10 cellular contexts compared by ENCODE assay signal in genomic region chr2:238024986-238025385, GRCh38. TPM values are rescaled to one million over a fixed set of nuclear protein-coding genes. Genes with fewer than 3 reads are reported as not detected.
DNase-seq lines count a peak whose midpoint lies in the region; TF ChIP-seq lines count a peak whose summit lies in the region.
"Had no signal": no experiment of that assay in that cellular context is flagged by ENCODE, and none has a peak within 500 bp of the region (broad histone marks: within the 10 kb centered on the region; RNA-seq: fewer than 3 reads in every experiment).

No MANE protein-coding gene starts in this region.

- CTCF ChIA-PET in activated CD4-positive, alpha-beta T cell treated with anti-CD3 and anti-CD28 coated beads, Interleukin-2, amount 10 ng/mL, durations not matched to agents 7 days and 5 days (lab: Charles Lee), result no interaction called here
- CTCF ChIA-PET in activated naive CD4-positive, alpha-beta T cell treated with anti-CD3 and anti-CD28 coated beads, Interleukin-2, amount 10 ng/mL, durations not matched to agents 7 days and 5 days (lab: Charles Lee), result no interaction called here

- DNase-seq in activated CD4-positive, alpha-beta T cell treated with anti-CD3 and anti-CD28 coated beads, Interleukin-2, amount 10 ng/mL, durations not matched to agents 7 days and 5 days, result peak; percentile 19
- no peak for DNase-seq in activated CD4-positive, alpha-beta T cell treated with anti-CD3 and anti-CD28 coated beads, Interleukin-2, amount 50 U/mL, for 1 hour
- DNase-seq in activated naive CD4-positive, alpha-beta T cell treated with anti-CD3 and anti-CD28 coated beads, Interleukin-2, amount 10 ng/mL, durations not matched to agents 7 days and 5 days, result peak; percentile 25
- DNase-seq in mesothelial cell of epicardium (ENCODE audit: low spot score in 2 of 2, unreplicated experiment in 2 of 2) (no peak), stromal cell of bone marrow (ENCODE audit: low read depth) (peak; percentile 18), WERI-Rb-1 (no peak), GM10266 (ENCODE audit: extremely low spot score) (no peak), foreskin melanocyte (no peak)
- DNase-seq: Karpas-422, T1000 had no signal

- no peak overlapping the region for H3K4me3 Mint-ChIP-seq in activated CD4-positive, alpha-beta T cell treated with anti-CD3 and anti-CD28 coated beads, Interleukin-2, amount 10 ng/mL, durations not matched to agents 7 days and 5 days
- H3K4me3 Mint-ChIP-seq in activated naive CD4-positive, alpha-beta T cell treated with anti-CD3 and anti-CD28 coated beads, Interleukin-2, amount 10 ng/mL, durations not matched to agents 7 days and 5 days, result no peak overlapping the region
- no peak overlapping the region for H3K4me3 Mint-ChIP-seq in mesothelial cell of epicardium

- H3K9me3 ChIP-seq in WERI-Rb-1 (ENCODE audit: severe bottlenecking), result no peaks in the 10 kb centered on the region

- no peaks in the 10 kb centered on the region for H3K27me3 Mint-ChIP-seq in activated CD4-positive, alpha-beta T cell treated with anti-CD3 and anti-CD28 coated beads, Interleukin-2, amount 10 ng/mL, durations not matched to agents 7 days and 5 days
- no peaks in the 10 kb centered on the region for H3K27me3 Mint-ChIP-seq in activated naive CD4-positive, alpha-beta T cell treated with anti-CD3 and anti-CD28 coated beads, Interleukin-2, amount 10 ng/mL, durations not matched to agents 7 days and 5 days
- H3K27me3 Mint-ChIP-seq in mesothelial cell of epicardium (ENCODE audit: low read depth), result no peaks in the 10 kb centered on the region

- H3K27ac Mint-ChIP-seq in activated CD4-positive, alpha-beta T cell treated with anti-CD3 and anti-CD28 coated beads, Interleukin-2, amount 10 ng/mL, durations not matched to agents 7 days and 5 days, result peak overlapping the region; percentile 7
- peak overlapping the region; percentile 9 for H3K27ac Mint-ChIP-seq in activated naive CD4-positive, alpha-beta T cell treated with anti-CD3 and anti-CD28 coated beads, Interleukin-2, amount 10 ng/mL, durations not matched to agents 7 days and 5 days
- H3K27ac Mint-ChIP-seq in mesothelial cell of epicardium, result peak overlapping the region; percentile 36

- peaks cover 45% of the 10 kb centered on the region for H3K36me3 Mint-ChIP-seq in activated CD4-positive, alpha-beta T cell treated with anti-CD3 and anti-CD28 coated beads, Interleukin-2, amount 10 ng/mL, durations not matched to agents 7 days and 5 days (ENCODE audit: low read depth)
- peaks cover 43% of the 10 kb centered on the region for H3K36me3 Mint-ChIP-seq in activated naive CD4-positive, alpha-beta T cell treated with anti-CD3 and anti-CD28 coated beads, Interleukin-2, amount 10 ng/mL, durations not matched to agents 7 days and 5 days
- peaks cover 27% of the 10 kb centered on the region for H3K36me3 Mint-ChIP-seq in mesothelial cell of epicardium

- H3K4me1 Mint-ChIP-seq in activated CD4-positive, alpha-beta T cell treated with anti-CD3 and anti-CD28 coated beads, Interleukin-2, amount 10 ng/mL, durations not matched to agents 7 days and 5 days, result peaks cover 30% of the 10 kb centered on the region
- H3K4me1 Mint-ChIP-seq in activated naive CD4-positive, alpha-beta T cell treated with anti-CD3 and anti-CD28 coated beads, Interleukin-2, amount 10 ng/mL, durations not matched to agents 7 days and 5 days, result peaks cover 8% of the 10 kb centered on the region
- no peaks in the 10 kb centered on the region for H3K4me1 Mint-ChIP-seq in mesothelial cell of epicardium

- H3K36me3 ChIP-seq in WERI-Rb-1, result peaks cover 7% of the 10 kb centered on the region

- no peak overlapping the region for H3K4me3 ChIP-seq in WERI-Rb-1 (ENCODE audit: low read depth, low read length)

- no peaks in the 10 kb centered on the region for H3K27me3 ChIP-seq in WERI-Rb-1 (ENCODE audit: insufficient read depth, low read depth, severe bottlenecking)

- POLR2A ChIA-PET in activated CD4-positive, alpha-beta T cell treated with anti-CD3 and anti-CD28 coated beads, Interleukin-2, amount 10 ng/mL, durations not matched to agents 7 days and 5 days (lab: Charles Lee), result no interaction called here

- no peak overlapping the region for H3K27ac ChIP-seq in WERI-Rb-1

- no peaks in the 10 kb centered on the region for H3K9me3 Mint-ChIP-seq in activated CD4-positive, alpha-beta T cell treated with anti-CD3 and anti-CD28 coated beads, Interleukin-2, amount 10 ng/mL, durations not matched to agents 7 days and 5 days
- no peaks in the 10 kb centered on the region for H3K9me3 Mint-ChIP-seq in activated naive CD4-positive, alpha-beta T cell treated with anti-CD3 and anti-CD28 coated beads, Interleukin-2, amount 10 ng/mL, durations not matched to agents 7 days and 5 days
- no peaks in the 10 kb centered on the region for H3K9me3 Mint-ChIP-seq in mesothelial cell of epicardium

- no peak for TF ChIP-seq CTCF in mesothelial cell of epicardium (IDR thresholded peaks at IDR 0.05; ENCODE audit: unreplicated experiment)
- TF ChIP-seq CTCF in WERI-Rb-1 (IDR thresholded peaks at IDR 0.05; ENCODE audit: low read depth, low read length), result no peak
- no peak for TF ChIP-seq CTCF in GM10266 (IDR thresholded peaks at IDR 0.05; ENCODE audit: control insufficient read depth, insufficient read depth, low read depth, missing control alignments)

RNA-seq across cellular contexts. Expression of gene SCLY, which starts 35.8 kb away (rescaled TPM):
- 10 to 100 TPM; 27.1 to 30.0 TPM for total RNA-seq in activated CD4-positive, alpha-beta T cell treated with anti-CD3 and anti-CD28 coated beads, Interleukin-2, amount 10 ng/mL, durations not matched to agents 7 days and 5 days
- 19.9 to 21.5 TPM (median 20.4 TPM) in 3 replicates for total RNA-seq in mesothelial cell of epicardium

RNA-seq across cellular contexts. Expression of gene UBE2F, which starts 58.2 kb away (rescaled TPM):
- 10 to 100 TPM; 71.4 to 80.5 TPM for total RNA-seq in activated CD4-positive, alpha-beta T cell treated with anti-CD3 and anti-CD28 coated beads, Interleukin-2, amount 10 ng/mL, durations not matched to agents 7 days and 5 days
- 31.9 to 36.4 TPM (median 33.4 TPM) in 3 replicates for total RNA-seq in mesothelial cell of epicardium

Comparison
In these comparisons a context has a peak if more than half of its experiments do, and no peak if none do; other contexts are left out.
1. DNase-seq: peak in activated CD4-positive, alpha-beta T cell treated with anti-CD3 and anti-CD28 coated beads, Interleukin-2, amount 10 ng/mL, durations not matched to agents 7 days and 5 days (single experiment), activated naive CD4-positive, alpha-beta T cell treated with anti-CD3 and anti-CD28 coated beads, Interleukin-2, amount 10 ng/mL, durations not matched to agents 7 days and 5 days (single experiment) and stromal cell of bone marrow (single experiment); none in activated CD4-positive, alpha-beta T cell treated with anti-CD3 and anti-CD28 coated beads, Interleukin-2, amount 50 U/mL, for 1 hour (single experiment), mesothelial cell of epicardium (0 of 2), WERI-Rb-1 (single experiment), GM10266 (single experiment) and foreskin melanocyte (single experiment).
2. Peak in every context shown above with its lines, with median percentiles within 50 percentile points of each other: H3K27ac Mint-ChIP-seq.